1 cellular context compared by ENCODE assay signal in genomic region chr13:45895880-45896279, GRCh38.
TF ChIP-seq lines count a peak whose summit lies in the region.

No MANE protein-coding gene starts in this region.

TF ChIP-seq in SK-N-SH, 30 proteins besides CTCF, POLR2A, EP300 and RAD21 (continued from another document):
- TF ChIP-seq USF2 (IDR thresholded peaks at IDR 0.05; ENCODE audit: borderline replicate concordance, low read depth, low read length), result no peak
- TF ChIP-seq CHD2 (IDR thresholded peaks at IDR 0.05; ENCODE audit: low read length, partially characterized antibody), result no peak
- TF ChIP-seq TAF1 (IDR thresholded peaks at IDR 0.05; ENCODE audit: borderline replicate concordance, low read depth, low read length), result no peak
